8 cellular contexts compared by ENCODE assay signal in the genomic region with DNA sequence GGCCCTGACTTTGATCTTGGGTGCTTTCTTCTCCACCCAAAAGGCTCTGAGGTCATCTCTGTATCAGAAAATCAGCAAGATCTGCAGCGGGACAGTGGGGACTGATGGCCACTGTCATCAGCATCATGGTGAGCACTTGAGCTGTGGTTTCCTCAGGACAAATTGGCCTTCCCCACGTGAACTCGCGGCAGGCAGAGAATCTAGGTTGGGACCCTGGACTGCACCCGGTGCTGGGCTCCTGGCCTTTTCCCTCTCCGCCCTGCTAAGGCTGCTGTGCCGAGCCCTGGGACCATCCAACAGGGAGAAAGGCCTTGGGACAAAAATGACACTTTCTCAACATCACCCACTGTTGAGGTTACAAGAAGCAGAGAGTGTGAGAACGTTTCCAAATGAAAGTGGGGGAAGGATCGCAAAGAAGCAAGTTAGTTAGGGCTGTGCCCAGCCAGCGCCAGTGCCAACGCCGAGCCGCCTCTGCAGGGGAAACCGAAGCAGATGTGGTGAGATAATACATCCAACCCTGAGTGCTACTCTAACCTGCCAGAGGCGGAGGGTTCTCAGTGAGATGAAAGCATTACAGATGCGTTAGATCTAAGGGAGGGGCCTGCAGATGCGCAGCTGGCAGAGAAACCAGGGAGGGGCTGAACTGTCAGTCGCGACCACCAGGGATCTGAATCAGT. TPM values are rescaled to one million over a fixed set of nuclear protein-coding genes. Genes with fewer than 3 reads are reported as not detected.
DNase-seq lines count a peak whose midpoint lies in the region; ATAC-seq and TF ChIP-seq lines count a peak whose summit lies in the region.

No MANE protein-coding gene starts in this region.

- peaks cover 68 to 95% (median 91%) of the 10 kb centered on the region in 3 donors for H3K4me1 Mint-ChIP-seq in naive B cell

- peak; percentile 19 for ATAC-seq in HG03378 (IDR thresholded peaks at IDR 0.05; ENCODE audit: unreplicated experiment)
- peak; percentile 51 to 55 for ATAC-seq in naive B cell (ENCODE audit: low read depth in 2 of 2)

- no peaks in the 10 kb centered on the region for H3K27me3 Mint-ChIP-seq in naive B cell

- H3K9me3 ChIP-seq in MG63, result no peaks in the 10 kb centered on the region

- H3K36me3 Mint-ChIP-seq in naive B cell, result no peaks in the 10 kb centered on the region

- no peak overlapping the region for H3K4me3 ChIP-seq in coronary artery
- H3K4me3 ChIP-seq in MG63, result no peak overlapping the region

- TF ChIP-seq CTCF in coronary artery (IDR thresholded peaks at IDR 0.05), result no peak

- no peak overlapping the region for H3K27ac ChIP-seq in coronary artery

- peak overlapping the region; percentile 96 to 100 (median 99) for H3K27ac Mint-ChIP-seq in naive B cell

- DNase-seq in NCI-H82 (lab: John Stamatoyannopoulos, UW) (peak; percentile 33), NCI-H82 treated with DMSO at 0.1 percent for 48 hours (lab: John Stamatoyannopoulos, UW; ENCODE audit: unreplicated experiment) (no peak), naive B cell (no peak), coronary artery (ENCODE audit: low spot score) (no peak), MG63 (no peak), ureter (ENCODE audit: low spot score) (no peak)
- DNase-seq in activated CD4-positive, alpha-beta T cell treated with anti-CD3 and anti-CD28 coated beads for 4 hours, result peak; percentile 61 to 63

- H3K36me3 ChIP-seq in MG63, result no peaks in the 10 kb centered on the region

- no peaks in the 10 kb centered on the region for H3K27me3 ChIP-seq in MG63

- no peaks in the 10 kb centered on the region for H3K9me3 Mint-ChIP-seq in naive B cell

- H3K4me3 Mint-ChIP-seq in naive B cell, result peak overlapping the region; percentile 87 to 96 (median 93)

RNA-seq across cellular contexts. Expression of a gene that starts 9.1 kb away (rescaled TPM):
- polyA plus RNA-seq in naive B cell (ENCODE audit: low read depth in 6 of 6), result under 1 TPM in 4 of 6 donors, not detected in 2; 0.04 to 0.17 (median 0.11) TPM
- not detected in 2 replicates for total RNA-seq in MG63 (2014; rRNA removed; shearing (Covaris generic); ENCODE audit: low replicate concordance)
- total RNA-seq in ureter, result not detected

RNA-seq across cellular contexts. Expression of a gene that starts 51.8 kb away (rescaled TPM):
- polyA plus RNA-seq in naive B cell (ENCODE audit: low read depth in 6 of 6), result 10 to 100 TPM in 4 of 6 donors, 1 to 10 TPM in 2; 4.9 to 17.1 (median 13.3) TPM
- total RNA-seq in MG63 (2014; rRNA removed; shearing (Covaris generic); ENCODE audit: low replicate concordance), result 5.1 and 13.0 TPM in 2 replicates
- total RNA-seq in ureter, result 24.5 TPM

Comparison
In these comparisons a context has a peak if more than half of its experiments do, and no peak if none do; other contexts are left out.
1. DNase-seq: peak in NCI-H82 (single experiment) and activated CD4-positive, alpha-beta T cell treated with anti-CD3 and anti-CD28 coated beads for 4 hours (2 of 2); none in NCI-H82 treated with DMSO at 0.1 percent for 48 hours (single experiment), naive B cell (single experiment), coronary artery (single experiment), MG63 (single experiment) and ureter (single experiment).